Comparison of ENCODE assay signal across 31 cellular contexts in the genomic region with DNA sequence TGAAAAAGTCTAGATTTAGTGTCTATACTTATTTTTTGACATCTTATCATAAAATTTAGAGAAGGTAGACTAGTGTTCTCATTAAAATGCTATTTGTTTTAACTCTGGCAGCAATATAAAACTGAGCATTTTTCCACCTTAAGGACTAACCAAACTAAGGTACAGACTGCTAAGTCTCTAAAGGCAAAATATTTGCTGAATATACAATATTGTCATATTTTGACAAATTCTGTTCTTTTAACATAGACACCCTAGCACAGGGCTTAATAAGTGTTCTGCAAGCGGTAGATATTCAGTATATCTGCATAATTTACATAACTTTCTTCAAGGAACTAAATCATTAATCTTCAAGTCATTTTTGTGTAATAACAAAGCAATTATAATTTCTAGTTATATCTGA.
"Had no signal": no experiment of that assay in that cellular context is flagged by ENCODE, and none has a peak within 500 bp of the region (broad histone marks: within the 10 kb centered on the region; RNA-seq: fewer than 3 reads in every experiment).

No MANE protein-coding gene starts in this region.

- H3K9me3 Mint-ChIP-seq: activated B cell treated with CpG ODN at 0.5 μM for 24 hours; activated CD8-positive, alpha-beta T cell treated with anti-CD3 and anti-CD28 coated beads for 36 hours; activated T-cell treated with anti-CD3 and anti-CD28 coated beads, Interleukin-2, amount 50 U/mL, for 4 hours; activated T-helper 17 cell treated with anti-CD3 and anti-CD28 coated beads, Interleukin-2, amount 50 U/mL, for 72 hours; effector memory CD8-positive, alpha-beta T cell; T-helper 2 cell treated with Interferon-gamma antibody and Interleukin-4, amounts not matched to agents 5 μg/mL and 100 μg/mL, for 36 hours had no signal

- H3K27me3 ChIP-seq: brain microvascular endothelial cell had no signal

- H3K27me3 Mint-ChIP-seq: activated B cell treated with CpG ODN at 0.5 μM for 24 hours; activated naive CD8-positive, alpha-beta T cell; activated T-helper 17 cell treated with anti-CD3 and anti-CD28 coated beads, Interleukin-2, amount 50 U/mL, for 72 hours had no signal

- FAIRE-seq: astrocyte, colon, frontal cortex had no signal

- H3K27ac ChIP-seq: brain microvascular endothelial cell, WERI-Rb-1 had no signal

- H3K4me1 Mint-ChIP-seq: activated T-helper 17 cell treated with anti-CD3 and anti-CD28 coated beads, Interleukin-2, amount 50 U/mL, for 72 hours had no signal

- H3K27ac Mint-ChIP-seq: activated B cell treated with CpG ODN at 0.5 μM for 24 hours; activated CD8-positive, alpha-beta T cell treated with anti-CD3 and anti-CD28 coated beads for 36 hours; activated naive CD8-positive, alpha-beta T cell; activated T-helper 17 cell treated with anti-CD3 and anti-CD28 coated beads, Interleukin-2, amount 50 U/mL, for 72 hours; effector memory CD8-positive, alpha-beta T cell; T-helper 17 cell; T-helper 2 cell treated with Interferon-gamma antibody and Interleukin-4, amounts not matched to agents 5 μg/mL and 100 μg/mL, for 36 hours had no signal

- H3K4me3 Mint-ChIP-seq: activated B cell treated with CpG ODN at 0.5 μM for 24 hours; activated CD8-positive, alpha-beta T cell treated with anti-CD3 and anti-CD28 coated beads for 36 hours; activated naive CD8-positive, alpha-beta T cell; activated T-cell treated with anti-CD3 and anti-CD28 coated beads, Interleukin-2, amount 50 U/mL, for 4 hours; activated T-helper 17 cell treated with anti-CD3 and anti-CD28 coated beads, Interleukin-2, amount 50 U/mL, for 72 hours; effector memory CD8-positive, alpha-beta T cell; T-helper 17 cell; T-helper 2 cell treated with Interferon-gamma antibody and Interleukin-4, amounts not matched to agents 5 μg/mL and 100 μg/mL, for 36 hours had no signal

- H3K36me3 Mint-ChIP-seq: activated naive CD8-positive, alpha-beta T cell had no signal

- H3K36me3 ChIP-seq: brain microvascular endothelial cell had no signal

- DNase-seq: activated B cell treated with CpG ODN at 0.5 μM for 24 hours; activated CD4-positive, alpha-beta T cell treated with anti-CD3 and anti-CD28 coated beads for 48 hours; activated CD4-positive, alpha-beta T cell treated with anti-CD3 and anti-CD28 coated beads, Interleukin-2, amount 50 U/mL, for 1 hour; activated CD4-positive, alpha-beta T cell treated with anti-CD3 and anti-CD28 coated beads, Interleukin-2, amount 50 U/mL, for 48 hours; activated CD8-positive, alpha-beta memory T cell treated with anti-CD3 and anti-CD28 coated beads for 24 hours; activated CD8-positive, alpha-beta T cell treated with anti-CD3 and anti-CD28 coated beads for 36 hours; activated effector memory CD4-positive, alpha-beta T cell treated with Interleukin-2 at 50 U/mL for 16 hours; activated gamma-delta T cell treated with Interleukin-2 at 50 U/mL for 16 hours; activated naive CD4-positive, alpha-beta T cell treated with anti-CD3 and anti-CD28 coated beads, Interleukin-2, amount 50 U/mL, for 16 hours; activated naive CD4-positive, alpha-beta T cell treated with Interleukin-2 at 50 U/mL for 16 hours; activated T-cell treated with anti-CD3 and anti-CD28 coated beads, Interleukin-2, amount 50 U/mL, for 4 hours; amniotic stem cell; anterior cingulate cortex; brain microvascular endothelial cell; caudate nucleus; cortex of kidney; dermis blood vessel endothelial cell; effector CD4-positive, alpha-beta T cell; effector memory CD8-positive, alpha-beta T cell; foreskin fibroblast; head of caudate nucleus; T-helper 17 cell; T1000; WERI-Rb-1 had no signal

- ATAC-seq: activated CD4-positive, CD25-positive, alpha-beta regulatory T cell treated with anti-CD3 and anti-CD28 coated beads, Interleukin-2, amount 50 U/mL, for 24 hours; activated CD8-positive, alpha-beta T cell treated with anti-CD3 and anti-CD28 coated beads for 36 hours; activated T-cell treated with anti-CD3 and anti-CD28 coated beads, Interleukin-2, amount 50 U/mL, for 4 hours; activated T-helper 17 cell treated with anti-CD3 and anti-CD28 coated beads, Interleukin-2, amount 50 U/mL, for 72 hours; effector memory CD8-positive, alpha-beta T cell; T-helper 17 cell had no signal
